Comparison of ENCODE assay signal across 23 cellular contexts in the genomic region with DNA sequence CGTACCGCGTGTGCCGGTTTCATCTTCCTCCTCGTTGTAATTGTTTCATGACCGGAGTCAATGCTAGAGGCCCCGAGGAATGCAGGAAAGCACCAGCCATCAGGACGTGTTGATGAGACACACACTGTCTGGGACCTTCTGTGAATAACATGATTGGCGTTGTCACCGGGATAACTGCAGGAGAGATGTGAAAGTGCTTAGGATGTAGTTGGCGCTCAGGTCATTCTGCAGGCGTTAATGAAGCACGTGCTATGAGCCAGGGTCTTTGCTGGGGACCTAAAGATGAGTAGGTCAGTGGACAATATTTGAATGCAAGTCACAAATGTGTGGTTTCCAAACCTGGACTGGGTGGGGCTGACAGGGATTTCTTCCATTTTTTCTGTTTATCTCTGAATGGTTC.
A peak's percentile ranks its signal among the peaks of the same experiment; 100 is the strongest.
DNase-seq lines count a peak whose midpoint lies in the region; ATAC-seq, FAIRE-seq and TF ChIP-seq lines count a peak whose summit lies in the region.
"Had no signal": no experiment of that assay in that cellular context is flagged by ENCODE, and none has a peak within 500 bp of the region (broad histone marks: within the 10 kb centered on the region; RNA-seq: fewer than 3 reads in every experiment).

No MANE protein-coding gene starts in this region.

- no peak overlapping the region for H3K4me2 ChIP-seq in HepG2 (ENCODE audit: low read depth, low read length)
- H3K4me2 ChIP-seq: A549; BLaER1 treated with 17β-estradiol and CSF1 and Interleukin-3, amounts not matched to agents 10 nM and 100 nM had no signal

- no peak overlapping the region for H3K27ac ChIP-seq in HepG2 (ENCODE audit: extremely low read length, insufficient read depth, low read length)
- H3K27ac ChIP-seq in right lobe of liver = no peak overlapping the region
- H3K27ac ChIP-seq in esophagus muscularis mucosa (replicated peaks in 1 of 4) = no peak overlapping the region
- H3K27ac ChIP-seq: 22Rv1; A549; BLaER1 treated with 17β-estradiol and CSF1 and Interleukin-3, amounts not matched to agents 10 nM and 100 nM; C4-2B had no signal

- no peaks in the 10 kb centered on the region for H3K9me3 Mint-ChIP-seq in activated CD4-positive, alpha-beta T cell treated with anti-CD3 and anti-CD28 coated beads, Interleukin-2, amount 10 ng/mL, durations not matched to agents 24 days and 14 days
- H3K9me3 Mint-ChIP-seq: CD4-positive, alpha-beta T cell; CD8-positive, alpha-beta T cell had no signal

- H3K9ac ChIP-seq in HepG2 (ENCODE audit: insufficient read depth, low read depth, low read length) = no peak overlapping the region
- H3K9ac ChIP-seq: BLaER1 treated with 17β-estradiol and CSF1 and Interleukin-3, amounts not matched to agents 10 nM and 100 nM had no signal

- H3K9me3 ChIP-seq in HepG2 (ENCODE audit: low read length) (no peaks in the 10 kb centered on the region), right lobe of liver (no peaks in the 10 kb centered on the region), esophagus muscularis mucosa (no peaks in the 10 kb centered on the region)
- H3K9me3 ChIP-seq: A549; BLaER1 treated with 17β-estradiol and CSF1 and Interleukin-3, amounts not matched to agents 10 nM and 100 nM; Caco-2 had no signal

- TF ChIP-seq POLR2A in HepG2 (IDR thresholded peaks at IDR 0.05; ENCODE audit: insufficient read depth in 1 of 2, low read depth in 2 of 2, low read length in 2 of 2) (no peak), right lobe of liver (IDR thresholded peaks at IDR 0.05) (no peak), esophagus muscularis mucosa (IDR thresholded peaks at IDR 0.05; ENCODE audit: low read depth) (no peak)

- H3K27me3 Mint-ChIP-seq in activated CD4-positive, alpha-beta T cell treated with anti-CD3 and anti-CD28 coated beads, Interleukin-2, amount 10 ng/mL, durations not matched to agents 24 days and 14 days = no peaks in the 10 kb centered on the region
- H3K27me3 Mint-ChIP-seq: CD4-positive, alpha-beta T cell had no signal

- H3K4me3 Mint-ChIP-seq in activated CD4-positive, alpha-beta T cell treated with anti-CD3 and anti-CD28 coated beads, Interleukin-2, amount 10 ng/mL, durations not matched to agents 24 days and 14 days = no peak overlapping the region
- H3K4me3 Mint-ChIP-seq: B cell; CD4-positive, alpha-beta T cell; CD8-positive, alpha-beta T cell had no signal

- intact Hi-C loops in activated CD4-positive, alpha-beta T cell treated with anti-CD3 and anti-CD28 coated beads, Interleukin-2, amount 10 ng/mL, durations not matched to agents 24 days and 14 days (cut with micrococcal nuclease) = no loop called here
- intact Hi-C loops in HepG2 (cut with micrococcal nuclease; ENCODE audit: unreplicated experiment) = no loop called here
- intact Hi-C loops in right lobe of liver (cut with DNase I) = no loop called here
- intact Hi-C loops in esophagus muscularis mucosa (cut with DNase I) = no loop called here

- CTCF ChIA-PET in HepG2 (lab: Yijun Ruan, JAX; ENCODE audit: low intra/inter-chr PET ratio, low total read pairs) = no interaction called here

- no peaks in the 10 kb centered on the region for H3K36me3 Mint-ChIP-seq in activated CD4-positive, alpha-beta T cell treated with anti-CD3 and anti-CD28 coated beads, Interleukin-2, amount 10 ng/mL, durations not matched to agents 24 days and 14 days (ENCODE audit: low read depth)
- H3K36me3 Mint-ChIP-seq: CD8-positive, alpha-beta T cell had no signal

- no peak overlapping the region for H2AFZ ChIP-seq in HepG2 (ENCODE audit: low read length)

- no peaks in the 10 kb centered on the region for H3K36me3 ChIP-seq in HepG2 (replicated peaks in 1 of 2; ENCODE audit: control insufficient read depth in 1 of 2, insufficient read depth in 2 of 2, low read length in 2 of 2)
- H3K36me3 ChIP-seq in right lobe of liver = no peaks in the 10 kb centered on the region
- H3K36me3 ChIP-seq in esophagus muscularis mucosa = no peaks in the 10 kb centered on the region
- H3K36me3 ChIP-seq: BLaER1 treated with 17β-estradiol and CSF1 and Interleukin-3, amounts not matched to agents 10 nM and 100 nM had no signal

- in situ Hi-C loops in HepG2 (cut with HindIII; ENCODE audit: extremely low pct_ligation_motif_present, low pct_unique_long_range_greater_than_20kb) = no loop called here

- TF ChIP-seq CTCF in HepG2 (CRISPR knock-in tag; IDR thresholded peaks at IDR 0.05) = no peak
- TF ChIP-seq CTCF in right lobe of liver (IDR thresholded peaks at IDR 0.05) = no peak
- TF ChIP-seq CTCF in esophagus muscularis mucosa (IDR thresholded peaks at IDR 0.05) = no peak

- FAIRE-seq in HepG2 (lab: Jason Lieb, UNC) = no peak
- FAIRE-seq: A549, D721Med, G401.6, GM12891, GM19239 had no signal

- TF ChIP-seq RAD21 in HepG2 (CRISPR knock-in tag; IDR thresholded peaks at IDR 0.05) = no peak

- no peak for ATAC-seq in HepG2
- no peak for ATAC-seq in right lobe of liver
- no peak for ATAC-seq in HG03097 (IDR thresholded peaks at IDR 0.05; ENCODE audit: low FRiP score, unreplicated experiment)
- ATAC-seq: A549; CD8-positive, alpha-beta T cell had no signal

- POLR2A ChIA-PET in HepG2 (lab: Yijun Ruan, JAX) = no interaction called here

- no peaks in the 10 kb centered on the region for H3K4me1 Mint-ChIP-seq in activated CD4-positive, alpha-beta T cell treated with anti-CD3 and anti-CD28 coated beads, Interleukin-2, amount 10 ng/mL, durations not matched to agents 24 days and 14 days
- H3K4me1 Mint-ChIP-seq: B cell had no signal

- no peaks in the 10 kb centered on the region for H3K79me2 ChIP-seq in HepG2 (ENCODE audit: insufficient read depth, low read length)

- WGBS in HepG2 (ENCODE audit: low lambda C conversion rate) = 57% methylated on average over 13 of the region's 13 CpGs
- 91% methylated on average over 8 of the region's 13 CpGs for WGBS in right lobe of liver (ENCODE audit: insufficient coverage, low coverage, low lambda C conversion rate, missing lambda C conversion rate)
- 89% methylated on average over 13 of the region's 13 CpGs for WGBS in esophagus muscularis mucosa

- DNase-seq in activated CD4-positive, alpha-beta T cell treated with anti-CD3 and anti-CD28 coated beads, Interleukin-2, amount 10 ng/mL, durations not matched to agents 24 days and 14 days = peak; percentile 31
- no peak for DNase-seq in activated CD4-positive, alpha-beta T cell treated with anti-CD3 and anti-CD28 coated beads, Interleukin-2, amount 50 U/mL, for 4 hours
- DNase-seq in HepG2 (ENCODE audit: low spot score) (no peak), right lobe of liver (no peak), esophagus muscularis mucosa (ENCODE audit: extremely low spot score) (peak; percentile 79), NCI-H446 (lab: John Stamatoyannopoulos, UW) (no peak)
- DNase-seq: AML-193; Caco-2; Calu3; CD4-positive, alpha-beta T cell; CD8-positive, alpha-beta T cell; DMS79 treated with DMSO at 0.1 percent for 48 hours; GF-D8 had no signal

- H4K20me1 ChIP-seq in HepG2 (ENCODE audit: insufficient read depth, low read length) = no peaks in the 10 kb centered on the region
- H4K20me1 ChIP-seq: BLaER1 treated with 17β-estradiol and CSF1 and Interleukin-3, amounts not matched to agents 10 nM and 100 nM had no signal

- H3K4me3 ChIP-seq in HepG2 (replicated peaks in 1 of 3; ENCODE audit: insufficient read depth in 1 of 3, low read depth in 2 of 3, low read length in 3 of 3) (no peak overlapping the region), right lobe of liver (no peak overlapping the region), esophagus muscularis mucosa (no peak overlapping the region)
- H3K4me3 ChIP-seq: A549; BLaER1 treated with 17β-estradiol and CSF1 and Interleukin-3, amounts not matched to agents 10 nM and 100 nM had no signal

- no peak for TF ChIP-seq EP300 in HepG2 (IDR thresholded peaks at IDR 0.05; ENCODE audit: low read depth in 2 of 2, low read length in 2 of 2)
- no peak for TF ChIP-seq EP300 in HepG2 (CRISPR knock-in tag; IDR thresholded peaks at IDR 0.05; ENCODE audit: borderline replicate concordance)
- no peak for TF ChIP-seq EP300 in esophagus muscularis mucosa (IDR thresholded peaks at IDR 0.05)

- no peak overlapping the region for H3K27ac Mint-ChIP-seq in activated CD4-positive, alpha-beta T cell treated with anti-CD3 and anti-CD28 coated beads, Interleukin-2, amount 10 ng/mL, durations not matched to agents 24 days and 14 days
- H3K27ac Mint-ChIP-seq: B cell; CD4-positive, alpha-beta T cell; CD8-positive, alpha-beta T cell had no signal

- BruUV-seq in HepG2 (replicated peaks; lab: Mats Ljungman, UMichigan) = no TSS peak

- H3K4me1 ChIP-seq in HepG2 (ENCODE audit: insufficient read depth, low read length) = no peaks in the 10 kb centered on the region
- no peaks in the 10 kb centered on the region for H3K4me1 ChIP-seq in right lobe of liver
- no peaks in the 10 kb centered on the region for H3K4me1 ChIP-seq in esophagus muscularis mucosa
- H3K4me1 ChIP-seq: A549; BLaER1 treated with 17β-estradiol and CSF1 and Interleukin-3, amounts not matched to agents 10 nM and 100 nM; Caco-2 had no signal

- H3K27me3 ChIP-seq in HepG2 (ENCODE audit: control insufficient read depth in 1 of 2, insufficient read depth in 2 of 2, low read length in 2 of 2) = peaks cover 0 to 52% of the 10 kb centered on the region in 2 experiments; a peak in 4 of 5 replicates
- H3K27me3 ChIP-seq in right lobe of liver = no peaks in the 10 kb centered on the region
- H3K27me3 ChIP-seq in esophagus muscularis mucosa = no peaks in the 10 kb centered on the region
- H3K27me3 ChIP-seq: BLaER1 treated with 17β-estradiol and CSF1 and Interleukin-3, amounts not matched to agents 10 nM and 100 nM had no signal

TF ChIP-seq in HepG2, 621 proteins besides CTCF, POLR2A, EP300 and RAD21:
- TF ChIP-seq ZNF256 (CRISPR knock-in tag; conservative IDR thresholded peaks at IDR 0.05) (no peak), HNF4A (CRISPR knock-in tag; IDR thresholded peaks at IDR 0.05) (no peak), ZNF205 (CRISPR knock-in tag; IDR thresholded peaks at IDR 0.05) (peak; percentile 74), HMG20B (CRISPR knock-in tag; conservative IDR thresholded peaks at IDR 0.05) (no peak)

Comparison
In these comparisons a context has a peak if more than half of its experiments do, and no peak if none do; other contexts are left out.
1. DNase-seq: peak in activated CD4-positive, alpha-beta T cell treated with anti-CD3 and anti-CD28 coated beads, Interleukin-2, amount 10 ng/mL, durations not matched to agents 24 days and 14 days (single experiment) and esophagus muscularis mucosa (single experiment); none in activated CD4-positive, alpha-beta T cell treated with anti-CD3 and anti-CD28 coated beads, Interleukin-2, amount 50 U/mL, for 4 hours (0 of 2), HepG2 (single experiment), right lobe of liver (0 of 3) and NCI-H446 (0 of 2).